In genomic region chr21:46294647-46295176, GRCh38 we compare ENCODE assay signal across 9 cellular contexts. TPM values are rescaled to one million over a fixed set of nuclear protein-coding genes. Genes with fewer than 3 reads are reported as not detected.
A peak's percentile ranks its signal among the peaks of the same experiment; 100 is the strongest.
DNase-seq lines count a peak whose midpoint lies in the region; ATAC-seq and TF ChIP-seq lines count a peak whose summit lies in the region.
"Had no signal": no experiment of that assay in that cellular context is flagged by ENCODE, and none has a peak within 500 bp of the region (broad histone marks: within the 10 kb centered on the region; RNA-seq: fewer than 3 reads in every experiment).

No MANE protein-coding gene starts in this region.

- H3K4me1 Mint-ChIP-seq in neural crest cell: peaks cover 16% of the 10 kb centered on the region

- peaks cover 26% of the 10 kb centered on the region for H3K36me3 Mint-ChIP-seq in neural crest cell (ENCODE audit: low read depth)

- peak overlapping the region; percentile 61 for H3K4me3 Mint-ChIP-seq in neural crest cell

- H3K9me3 Mint-ChIP-seq in neural crest cell: no peaks in the 10 kb centered on the region

- no peak for TF ChIP-seq CTCF in choroid plexus epithelial cell (conservative IDR thresholded peaks at IDR 0.05; ENCODE audit: low read depth, low read length)
- TF ChIP-seq CTCF in neural crest cell (conservative IDR thresholded peaks at IDR 0.05): no peak
- no peak for TF ChIP-seq CTCF in omental fat pad (IDR thresholded peaks at IDR 0.05)

- no peaks in the 10 kb centered on the region for H3K27me3 Mint-ChIP-seq in neural crest cell (ENCODE audit: low read depth)

- peak overlapping the region; percentile 43 for H3K27ac Mint-ChIP-seq in neural crest cell (ENCODE audit: unreplicated experiment)

- peak; percentile 56 for DNase-seq in EL
- peak; percentile 62 for DNase-seq in MV-4-11 (lab: John Stamatoyannopoulos, UW)
- DNase-seq in choroid plexus epithelial cell (ENCODE audit: low read depth): peak; percentile 69
- no peak for DNase-seq in neural crest cell (ENCODE audit: low read depth, low spot score)
- no peak for DNase-seq in RPMI8226
- no peak for DNase-seq in omental fat pad (ENCODE audit: low spot score)
- DNase-seq: substantia nigra had no signal

- ATAC-seq in HG03175 (IDR thresholded peaks at IDR 0.05; ENCODE audit: unreplicated experiment): no peak
- ATAC-seq in GM18517 (IDR thresholded peaks at IDR 0.05; ENCODE audit: unreplicated experiment): no peak
- no peak for ATAC-seq in omental fat pad (ENCODE audit: low FRiP score)

- no peak overlapping the region for H3K4me3 ChIP-seq in choroid plexus epithelial cell (ENCODE audit: low read depth, low read length)

RNA-seq across cellular contexts. Expression of gene YBEY, which starts 8.6 kb away (rescaled TPM):
- 23.0 and 23.1 TPM in 2 replicates for total RNA-seq in neural crest cell
- total RNA-seq in omental fat pad: 10 to 100 TPM in 1 of 4 donors, 1 to 10 TPM in 3; 5.4 to 12.7 (median 9.3) TPM

RNA-seq across cellular contexts. Expression of gene MCM3AP, which starts 9.3 kb away (rescaled TPM):
- total RNA-seq in neural crest cell (142 and 153 TPM in 2 replicates), omental fat pad (100 to 1,000 TPM in 1 of 4 donors, 10 to 100 TPM in 3; 63.8 to 129 (median 76.6) TPM)

RNA-seq across cellular contexts. Expression of gene C21orf58, which starts 29.0 kb away (rescaled TPM):
- 61.0 and 61.5 TPM in 2 replicates for total RNA-seq in neural crest cell
- 1 to 10 TPM in 2 of 4 donors, under 1 TPM in 2; 0.44 to 2.4 (median 0.91) TPM for total RNA-seq in omental fat pad

RNA-seq across cellular contexts. Expression of gene PCNT, which starts 29.2 kb away (rescaled TPM):
- total RNA-seq in neural crest cell (54.8 and 60.4 TPM in 2 replicates), omental fat pad (10 to 100 TPM; 23.0 to 51.7 (median 24.4) TPM)

Comparison
In these comparisons a context has a peak if more than half of its experiments do, and no peak if none do; other contexts are left out.
1. DNase-seq: peak in EL (single experiment), MV-4-11 (single experiment) and choroid plexus epithelial cell (single experiment); none in neural crest cell (single experiment), RPMI8226 (single experiment) and omental fat pad (single experiment).
2. RNA of gene C21orf58, which starts 29.0 kb away (total RNA-seq): 61.0 to 61.5 TPM in neural crest cell; 0.44 to 2.4 TPM in omental fat pad; every median in the first group is over 10 times any median in the second.